Comparison of ENCODE assay signal across 8 cellular contexts in genomic region chr1:225426395-225427248, GRCh38. TPM values are rescaled to one million over a fixed set of nuclear protein-coding genes. Genes with fewer than 3 reads are reported as not detected.
A peak's percentile ranks its signal among the peaks of the same experiment; 100 is the strongest.
DNase-seq lines count a peak whose midpoint lies in the region; ATAC-seq, FAIRE-seq and TF ChIP-seq lines count a peak whose summit lies in the region.

No MANE protein-coding gene starts in this region.

- peaks cover 10% of the 10 kb centered on the region for H3K9me1 ChIP-seq in K562 (ENCODE audit: control insufficient read depth, insufficient read depth, low read length)

- WGBS in K562 (ENCODE audit: insufficient coverage, low coverage, missing lambda C conversion rate) = under 1% methylated on average over 37 of the region's 37 CpGs
- WGBS in small intestine, 3 donors = 2 to 3% (median 2%) methylated on average over 37 of the region's 37 CpGs

- H3K79me2 ChIP-seq in K562 (ENCODE audit: control insufficient read depth, insufficient read depth, low read length) = peaks cover 64% of the 10 kb centered on the region

- intact Hi-C loops in CD8-positive, alpha-beta T cell (cut with DNase I, micrococcal nuclease) = loop anchor here (2.0 to 10.0 kb wide), 5 partner anchors 14 to 1582 kb away; partner anchors contain the start of genes LIN9 (in 2 of the 2), H3-3A (in 1 of the 2) and TP53BP2 (in 1 of the 2)
- intact Hi-C loops in K562 (cut with micrococcal nuclease) = no loop called here

- FAIRE-seq in K562 (lab: Jason Lieb, UNC) = no peak
- FAIRE-seq in small intestine (lab: Jason Lieb, UNC) = no peak

- H3K36me3 ChIP-seq in CD8-positive, alpha-beta T cell (ENCODE audit: insufficient read depth, low read length) = peaks cover 5% of the 10 kb centered on the region
- H3K36me3 ChIP-seq in HAP-1 (replicated peaks) (peaks cover 28% of the 10 kb centered on the region), K562 (ENCODE audit: control insufficient read depth, insufficient read depth, low read length) (peaks cover 42% of the 10 kb centered on the region), small intestine (ENCODE audit: control insufficient read depth in 2 of 2, insufficient read depth in 2 of 2, low read length in 2 of 2) (no peaks in the 10 kb centered on the region)

- H3K27me3 ChIP-seq in CD8-positive, alpha-beta T cell (ENCODE audit: insufficient read depth, low read length) = no peaks in the 10 kb centered on the region
- H3K27me3 ChIP-seq in HAP-1 (ENCODE audit: low read depth) (no peaks in the 10 kb centered on the region), K562 (ENCODE audit: control insufficient read depth in 2 of 2, insufficient read depth in 2 of 2, low read length in 2 of 2) (no peaks in the 10 kb centered on the region), small intestine (ENCODE audit: control insufficient read depth in 2 of 2, insufficient read depth in 2 of 2, low read length in 2 of 2) (no peaks in the 10 kb centered on the region)

- POLR2A ChIA-PET in CD8-positive, alpha-beta T cell (lab: Charles Lee) = interaction anchor here (0.6 to 6.2 kb wide), 13 partner anchors 15 to 636 kb away, joined by 3 to 111 read pairs (median 6); partner anchors contain the start of genes H3-3A, SDE2, SRP9 and TMEM63A
- POLR2A ChIA-PET in K562 (lab: Yijun Ruan, JAX) = interaction anchor here (0.6 to 2.6 kb wide), 10 partner anchors 10 to 456 kb away, joined by 3 to 17 read pairs (median 4); partner anchors contain the start of gene TMEM63A

- CTCF ChIA-PET in CD8-positive, alpha-beta T cell (lab: Charles Lee) = interaction anchor here (0.6 to 4.8 kb wide), 3 partner anchors 19 to 913 kb away, joined by 3 to 20 read pairs (median 17); no protein-coding TSS in a partner anchor
- CTCF ChIA-PET in K562 (lab: Yijun Ruan, JAX; ENCODE audit: low intra/inter-chr PET ratio) = interaction anchor here (0.6 kb wide), 1 partner anchor 462 kb away, joined by 4 read pairs; no protein-coding TSS in a partner anchor

- TSS peak; percentile 34 for BruUV-seq in K562 (replicated peaks; lab: Mats Ljungman, UMichigan)

- H3K4me2 ChIP-seq in K562 (ENCODE audit: insufficient read depth, low read length) = peak overlapping the region; percentile 97

- DNase-seq in CD8-positive, alpha-beta T cell = peak in 5 of 7 experiments; percentile 25 to 68 (median 40)
- DNase-seq in HAP-1 (ENCODE audit: low spot score in 2 of 2) = peak; percentile 30 to 34
- peak; percentile 65 for DNase-seq in RPMI8226
- peak in 3 of 4 experiments; percentile 42 to 52 (median 46) for DNase-seq in K562 (ENCODE audit: extremely low read depth in 1 of 4, low spot score in 3 of 4)
- peak; percentile 59 for DNase-seq in small intestine

- no peaks in the 10 kb centered on the region for H3K27me3 Mint-ChIP-seq in CD8-positive, alpha-beta T cell (ENCODE audit: low read depth)

- no peaks in the 10 kb centered on the region for H3K9me3 Mint-ChIP-seq in CD8-positive, alpha-beta T cell

- peaks cover 48% of the 10 kb centered on the region for H3K4me1 ChIP-seq in CD8-positive, alpha-beta T cell (ENCODE audit: insufficient read depth, low read length)
- peaks cover 44% of the 10 kb centered on the region for H3K4me1 ChIP-seq in HAP-1
- peaks cover 24 to 33% of the 10 kb centered on the region in 2 experiments for H3K4me1 ChIP-seq in K562 (replicated peaks in 1 of 2; ENCODE audit: control insufficient read depth in 2 of 2, insufficient read depth in 2 of 2, low read length in 2 of 2)
- peaks cover 18 to 21% of the 10 kb centered on the region in 2 donors for H3K4me1 ChIP-seq in small intestine (ENCODE audit: control insufficient read depth in 2 of 2, insufficient read depth in 1 of 2, low read depth in 1 of 2, low read length in 1 of 2)

- H3K4me3 Mint-ChIP-seq in CD8-positive, alpha-beta T cell = peak overlapping the region; percentile 90

- peak overlapping the region; percentile 86 to 99 for H3K9ac ChIP-seq in K562 (ENCODE audit: insufficient read depth in 1 of 2, low read depth in 2 of 2, low read length in 2 of 2)

- TF ChIP-seq RAD21 in K562 (CRISPR knock-in tag; conservative IDR thresholded peaks at IDR 0.05 in 1 of 2, IDR thresholded peaks at IDR 0.05 in 1 of 2) = no peak

- peak overlapping the region; percentile 91 for H3K27ac Mint-ChIP-seq in CD8-positive, alpha-beta T cell

- H2AFZ ChIP-seq in K562 (ENCODE audit: low read depth, low read length) = no peak overlapping the region

- peak overlapping the region; percentile 80 for H3K4me3 ChIP-seq in CD8-positive, alpha-beta T cell (ENCODE audit: low read depth, low read length)
- H3K4me3 ChIP-seq in HAP-1 (peak overlapping the region; percentile 77), K562 (peak overlapping the region; percentile 94), iPS-18c (ENCODE audit: insufficient read depth, low read depth, low read length) (peak overlapping the region; percentile 89), small intestine (ENCODE audit: low read depth in 1 of 2, low read length in 2 of 2) (peak overlapping the region; percentile 80 to 98)

- TF ChIP-seq EP300 in K562 (IDR thresholded peaks at IDR 0.05; ENCODE audit: low read length) = no peak

- TF ChIP-seq POLR2A in K562 (conservative IDR thresholded peaks at IDR 0.05) = no peak

- no peak for TF ChIP-seq CTCF in CD8-positive, alpha-beta T cell (IDR thresholded peaks at IDR 0.05)
- TF ChIP-seq CTCF in K562 (IDR thresholded peaks at IDR 0.05 in 2 of 3, conservative IDR thresholded peaks at IDR 0.05 in 1 of 3; ENCODE audit: insufficient read depth in 2 of 3, low read depth in 1 of 3, low read length in 3 of 3) = no peak

- peak overlapping the region; percentile 69 for H3K27ac ChIP-seq in CD8-positive, alpha-beta T cell (ENCODE audit: low read depth, low read length)
- H3K27ac ChIP-seq in K562 (ENCODE audit: extremely low read depth, low read depth, low read length) = peak overlapping the region; percentile 87
- H3K27ac ChIP-seq in small intestine (ENCODE audit: low read depth in 1 of 2, low read length in 1 of 2) = peak overlapping the region; percentile 87 to 95

- ATAC-seq in CD8-positive, alpha-beta T cell = no peak
- ATAC-seq in K562 (peak; percentile 7), HG03571 (IDR thresholded peaks at IDR 0.05; ENCODE audit: unreplicated experiment) (no peak), GM21825 (IDR thresholded peaks at IDR 0.05; ENCODE audit: unreplicated experiment) (no peak)

- in situ Hi-C loops in HAP-1 (cut with MboI; ENCODE audit: low sequenced_read_pairs) = no loop called here
- in situ Hi-C loops in K562 (cut with MboI) = no loop called here

- H3K9me3 ChIP-seq in CD8-positive, alpha-beta T cell (ENCODE audit: low read length) = no peaks in the 10 kb centered on the region
- H3K9me3 ChIP-seq in HAP-1 (no peaks in the 10 kb centered on the region; the same call in 1 of the 2 replicates), K562 (replicated peaks; ENCODE audit: control insufficient read depth, insufficient read depth, low read depth, low read length) (peaks cover 5% of the 10 kb centered on the region; the same call in 1 of the 2 replicates), iPS-18c (ENCODE audit: control insufficient read depth, insufficient read depth, low read length) (peaks cover 3% of the 10 kb centered on the region), small intestine (ENCODE audit: control insufficient read depth, low read depth) (no peaks in the 10 kb centered on the region)

- peaks cover 33% of the 10 kb centered on the region for H3K36me3 Mint-ChIP-seq in CD8-positive, alpha-beta T cell

- peaks cover 36% of the 10 kb centered on the region for H4K20me1 ChIP-seq in K562 (replicated peaks; ENCODE audit: control insufficient read depth, insufficient read depth, low read length)

- H3K4me1 Mint-ChIP-seq in CD8-positive, alpha-beta T cell (ENCODE audit: low read depth) = peaks cover 59% of the 10 kb centered on the region

RNA-seq across cellular contexts. Expression of gene LBR, which starts 1.2 kb away (rescaled TPM):
- 100 to 1,000 TPM; 105 TPM for total RNA-seq in CD8-positive, alpha-beta T cell
- 218 and 419 TPM in 2 replicates for total RNA-seq in K562 (2011; cell fraction: chromatin; rRNA removed; ENCODE audit: low replicate concordance)
- total RNA-seq in K562 (2011; cell fraction: nucleolus; rRNA removed) = 192 and 198 TPM in 2 replicates
- 268 and 304 TPM in 2 replicates for total RNA-seq in K562 (2011; cell fraction: nucleoplasm; rRNA removed)
- 102 and 116 TPM in 2 replicates for total RNA-seq in K562 (2014; rRNA removed)
- total RNA-seq in K562 (2014; rRNA removed; fragmentation: Illumina TruSeq; extraction: Trizol) = 205 and 234 TPM in 2 replicates
- 177 and 192 TPM in 2 replicates for total RNA-seq in K562 (2015; rRNA removed; fragmentation: Illumina TruSeq; extraction: Trizol)
- 229 and 235 TPM in 2 replicates for total RNA-seq in K562 (2021)
- polyA plus RNA-seq in K562 (2011; rRNA removed) = 170 and 197 TPM in 2 replicates
- polyA plus RNA-seq in K562 (2011; cell fraction: cytosol; rRNA removed) = 90.3 and 164 TPM in 2 replicates
- 137 and 143 TPM in 2 replicates for polyA plus RNA-seq in K562 (2011; cell fraction: nucleus; rRNA removed)
- polyA plus RNA-seq in K562 (2012) = 106 and 154 TPM in 2 replicates
- 160 and 197 TPM in 2 replicates for polyA plus RNA-seq in K562 (2014; fragmentation: Illumina TruSeq; extraction: Trizol)
- 100 to 1,000 TPM; 203 to 217 TPM for polyA plus RNA-seq in K562 (2014; fragmentation: Nextera tagmentation; extraction: Ambion mirVana)
- 144 and 147 TPM in 2 replicates for polyA plus RNA-seq in K562 (2014; rRNA removed)
- 186 and 194 TPM in 2 replicates for polyA minus RNA-seq in K562 (2011; rRNA and poly(A)+ RNA removed)
- polyA minus RNA-seq in K562 (2011; cell fraction: cytosol; rRNA and poly(A)+ RNA removed) = 95.8 and 96.2 TPM in 2 replicates
- 102 and 157 TPM in 2 replicates for polyA minus RNA-seq in K562 (2011; cell fraction: nucleus; rRNA and poly(A)+ RNA removed)
- 10 to 100 TPM in 1 of 3 donors, 1 to 10 TPM in 2; 7.3 to 64.9 (median 9.4) TPM for polyA plus RNA-seq in small intestine
